Comparison of ENCODE assay signal across 1 cellular context in genomic region chr16:1820096-1820972, GRCh38.
TF ChIP-seq lines count a peak whose summit lies in the region.

No MANE protein-coding gene starts in this region.

TF ChIP-seq in HepG2, 621 proteins besides CTCF, POLR2A, EP300 and RAD21:
- TF ChIP-seq, protein P1, sequence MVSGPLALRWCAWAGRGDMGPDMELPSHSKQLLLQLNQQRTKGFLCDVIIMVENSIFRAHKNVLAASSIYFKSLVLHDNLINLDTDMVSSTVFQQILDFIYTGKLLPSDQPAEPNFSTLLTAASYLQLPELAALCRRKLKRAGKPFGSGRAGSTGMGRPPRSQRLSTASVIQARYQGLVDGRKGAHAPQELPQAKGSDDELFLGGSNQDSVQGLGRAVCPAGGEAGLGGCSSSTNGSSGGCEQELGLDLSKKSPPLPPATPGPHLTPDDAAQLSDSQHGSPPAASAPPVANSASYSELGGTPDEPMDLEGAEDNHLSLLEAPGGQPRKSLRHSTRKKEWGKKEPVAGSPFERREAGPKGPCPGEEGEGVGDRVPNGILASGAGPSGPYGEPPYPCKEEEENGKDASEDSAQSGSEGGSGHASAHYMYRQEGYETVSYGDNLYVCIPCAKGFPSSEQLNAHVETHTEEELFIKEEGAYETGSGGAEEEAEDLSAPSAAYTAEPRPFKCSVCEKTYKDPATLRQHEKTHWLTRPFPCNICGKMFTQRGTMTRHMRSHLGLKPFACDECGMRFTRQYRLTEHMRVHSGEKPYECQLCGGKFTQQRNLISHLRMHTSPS (CRISPR knock-in tag; IDR thresholded peaks at IDR 0.05; ENCODE audit: low read depth): no peak
- TF ChIP-seq RBFOX2 (IDR thresholded peaks at IDR 0.05; ENCODE audit: low read depth, low read length) (peak; percentile 25), STAG1 (CRISPR knock-in tag; IDR thresholded peaks at IDR 0.05) (no peak), MYNN (CRISPR knock-in tag; IDR thresholded peaks at IDR 0.05; ENCODE audit: low read depth) (no peak), PHF5A (CRISPR knock-in tag; IDR thresholded peaks at IDR 0.05; ENCODE audit: low read depth, unreplicated experiment) (no peak), REL (CRISPR knock-in tag; conservative IDR thresholded peaks at IDR 0.05) (no peak), SIN3A (IDR thresholded peaks at IDR 0.05; ENCODE audit: borderline replicate concordance, low read depth, low read length) (no peak), ESRRA (CRISPR knock-in tag; IDR thresholded peaks at IDR 0.05; ENCODE audit: low read depth) (no peak), NRL (CRISPR knock-in tag; IDR thresholded peaks at IDR 0.05; ENCODE audit: borderline replicate concordance) (no peak), AGO2 (optimal IDR thresholded peaks at IDR 0.05; ENCODE audit: low read depth, low read length) (peak; percentile 70), PAF1 (CRISPR knock-in tag; IDR thresholded peaks at IDR 0.05) (no peak)
